In the genomic region with DNA sequence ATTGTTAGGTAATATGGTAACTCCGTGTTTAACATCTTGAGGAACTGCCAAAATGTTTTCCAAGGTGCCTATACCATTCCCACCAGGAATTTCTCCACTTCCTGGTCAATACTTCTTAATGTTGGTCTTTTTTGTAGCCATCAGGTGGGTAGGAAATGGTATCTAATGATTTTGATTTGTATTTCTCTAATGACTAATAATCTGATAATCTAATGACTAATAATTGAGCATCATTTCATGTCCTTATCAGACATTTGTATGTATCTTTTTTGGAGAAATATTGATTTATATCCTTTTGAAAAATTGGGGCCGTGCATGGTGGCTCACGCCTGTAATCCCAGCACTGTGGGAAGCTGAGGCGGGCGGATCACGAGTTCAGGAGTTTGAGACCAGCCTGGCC, we compare ENCODE assay signal across 2 cellular contexts.
TF ChIP-seq lines count a peak whose summit lies in the region.

No MANE protein-coding gene starts in this region.

TF ChIP-seq in A549, 52 proteins besides CTCF, POLR2A, EP300 and RAD21:
- no peak for TF ChIP-seq CHD2 (IDR thresholded peaks at IDR 0.05; ENCODE audit: low read length, partially characterized antibody)
- TF ChIP-seq FOSB (CRISPR knock-in tag; IDR thresholded peaks at IDR 0.05), result no peak

TF ChIP-seq in HCT116, 20 proteins besides CTCF, POLR2A, EP300 and RAD21:
- TF ChIP-seq, protein P1, sequence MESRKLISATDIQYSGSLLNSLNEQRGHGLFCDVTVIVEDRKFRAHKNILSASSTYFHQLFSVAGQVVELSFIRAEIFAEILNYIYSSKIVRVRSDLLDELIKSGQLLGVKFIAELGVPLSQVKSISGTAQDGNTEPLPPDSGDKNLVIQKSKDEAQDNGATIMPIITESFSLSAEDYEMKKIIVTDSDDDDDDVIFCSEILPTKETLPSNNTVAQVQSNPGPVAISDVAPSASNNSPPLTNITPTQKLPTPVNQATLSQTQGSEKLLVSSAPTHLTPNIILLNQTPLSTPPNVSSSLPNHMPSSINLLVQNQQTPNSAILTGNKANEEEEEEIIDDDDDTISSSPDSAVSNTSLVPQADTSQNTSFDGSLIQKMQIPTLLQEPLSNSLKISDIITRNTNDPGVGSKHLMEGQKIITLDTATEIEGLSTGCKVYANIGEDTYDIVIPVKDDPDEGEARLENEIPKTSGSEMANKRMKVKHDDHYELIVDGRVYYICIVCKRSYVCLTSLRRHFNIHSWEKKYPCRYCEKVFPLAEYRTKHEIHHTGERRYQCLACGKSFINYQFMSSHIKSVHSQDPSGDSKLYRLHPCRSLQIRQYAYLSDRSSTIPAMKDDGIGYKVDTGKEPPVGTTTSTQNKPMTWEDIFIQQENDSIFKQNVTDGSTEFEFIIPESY (IDR thresholded peaks at IDR 0.05; ENCODE audit: extremely low read depth, insufficient replicate concordance, low read length), result no peak
- no peak for TF ChIP-seq EZH2 (IDR thresholded peaks at IDR 0.05)
- TF ChIP-seq YY1 (IDR thresholded peaks at IDR 0.05; ENCODE audit: extremely low read depth, insufficient replicate concordance, low read depth, low read length), result no peak
- TF ChIP-seq CEBPB (IDR thresholded peaks at IDR 0.05; ENCODE audit: low read depth), result no peak
- TF ChIP-seq TCF7L2 (IDR thresholded peaks at IDR 0.05; ENCODE audit: borderline replicate concordance, extremely low read depth, insufficient read depth, insufficient read length), result no peak
- TF ChIP-seq CBX3 (IDR thresholded peaks at IDR 0.05; ENCODE audit: low read depth), result no peak
- TF ChIP-seq, protein P2, sequence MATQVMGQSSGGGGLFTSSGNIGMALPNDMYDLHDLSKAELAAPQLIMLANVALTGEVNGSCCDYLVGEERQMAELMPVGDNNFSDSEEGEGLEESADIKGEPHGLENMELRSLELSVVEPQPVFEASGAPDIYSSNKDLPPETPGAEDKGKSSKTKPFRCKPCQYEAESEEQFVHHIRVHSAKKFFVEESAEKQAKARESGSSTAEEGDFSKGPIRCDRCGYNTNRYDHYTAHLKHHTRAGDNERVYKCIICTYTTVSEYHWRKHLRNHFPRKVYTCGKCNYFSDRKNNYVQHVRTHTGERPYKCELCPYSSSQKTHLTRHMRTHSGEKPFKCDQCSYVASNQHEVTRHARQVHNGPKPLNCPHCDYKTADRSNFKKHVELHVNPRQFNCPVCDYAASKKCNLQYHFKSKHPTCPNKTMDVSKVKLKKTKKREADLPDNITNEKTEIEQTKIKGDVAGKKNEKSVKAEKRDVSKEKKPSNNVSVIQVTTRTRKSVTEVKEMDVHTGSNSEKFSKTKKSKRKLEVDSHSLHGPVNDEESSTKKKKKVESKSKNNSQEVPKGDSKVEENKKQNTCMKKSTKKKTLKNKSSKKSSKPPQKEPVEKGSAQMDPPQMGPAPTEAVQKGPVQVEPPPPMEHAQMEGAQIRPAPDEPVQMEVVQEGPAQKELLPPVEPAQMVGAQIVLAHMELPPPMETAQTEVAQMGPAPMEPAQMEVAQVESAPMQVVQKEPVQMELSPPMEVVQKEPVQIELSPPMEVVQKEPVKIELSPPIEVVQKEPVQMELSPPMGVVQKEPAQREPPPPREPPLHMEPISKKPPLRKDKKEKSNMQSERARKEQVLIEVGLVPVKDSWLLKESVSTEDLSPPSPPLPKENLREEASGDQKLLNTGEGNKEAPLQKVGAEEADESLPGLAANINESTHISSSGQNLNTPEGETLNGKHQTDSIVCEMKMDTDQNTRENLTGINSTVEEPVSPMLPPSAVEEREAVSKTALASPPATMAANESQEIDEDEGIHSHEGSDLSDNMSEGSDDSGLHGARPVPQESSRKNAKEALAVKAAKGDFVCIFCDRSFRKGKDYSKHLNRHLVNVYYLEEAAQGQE (IDR thresholded peaks at IDR 0.05; ENCODE audit: low read depth), result no peak
- no peak for TF ChIP-seq SRF (IDR thresholded peaks at IDR 0.05; ENCODE audit: low read depth)
- TF ChIP-seq SP1 (IDR thresholded peaks at IDR 0.05; ENCODE audit: low read depth), result no peak
- no peak for TF ChIP-seq SIN3A (IDR thresholded peaks at IDR 0.05; ENCODE audit: low read depth)
- TF ChIP-seq, protein P3, sequence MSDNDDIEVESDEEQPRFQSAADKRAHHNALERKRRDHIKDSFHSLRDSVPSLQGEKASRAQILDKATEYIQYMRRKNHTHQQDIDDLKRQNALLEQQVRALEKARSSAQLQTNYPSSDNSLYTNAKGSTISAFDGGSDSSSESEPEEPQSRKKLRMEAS (IDR thresholded peaks at IDR 0.05), result no peak
- TF ChIP-seq, protein P4, sequence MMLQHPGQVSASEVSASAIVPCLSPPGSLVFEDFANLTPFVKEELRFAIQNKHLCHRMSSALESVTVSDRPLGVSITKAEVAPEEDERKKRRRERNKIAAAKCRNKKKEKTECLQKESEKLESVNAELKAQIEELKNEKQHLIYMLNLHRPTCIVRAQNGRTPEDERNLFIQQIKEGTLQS (IDR thresholded peaks at IDR 0.05), result no peak
- TF ChIP-seq FOSL1 (IDR thresholded peaks at IDR 0.05; ENCODE audit: low read depth), result no peak
- no peak for TF ChIP-seq POLR2AphosphoS5 (IDR thresholded peaks at IDR 0.05; ENCODE audit: low read depth, low read length)
TF ChIP-seq in HCT116: peak in this region for 0.
